ENCODE assay signal across 8 cellular contexts in genomic region chr5:31531543-31531887, GRCh38. TPM values are rescaled to one million over a fixed set of nuclear protein-coding genes. Genes with fewer than 3 reads are reported as not detected.
DNase-seq lines count a peak whose midpoint lies in the region; ATAC-seq and TF ChIP-seq lines count a peak whose summit lies in the region.

No MANE protein-coding gene starts in this region.

- H3K36me3 Mint-ChIP-seq in T-helper 2 cell treated with Interferon-gamma antibody and Interleukin-4, amounts not matched to agents 5 μg/mL and 100 μg/mL, for 36 hours (ENCODE audit: low read depth), result peaks cover 59% of the 10 kb centered on the region

- H3K27me3 ChIP-seq in mononuclear cell (ENCODE audit: insufficient read depth, low read length) (no peaks in the 10 kb centered on the region), thyroid gland (no peaks in the 10 kb centered on the region)

- H3K27ac ChIP-seq in thyroid gland, result no peak overlapping the region

- H3K4me1 Mint-ChIP-seq in T-helper 2 cell treated with Interferon-gamma antibody and Interleukin-4, amounts not matched to agents 5 μg/mL and 100 μg/mL, for 36 hours (ENCODE audit: low read depth), result peaks cover 35% of the 10 kb centered on the region

- DNase-seq in GM03348 (ENCODE audit: low spot score) (peak; percentile 65), thyroid gland (peak; percentile 13 to 30), T1000 (lab: John Stamatoyannopoulos, UW) (no peak)
- peak; percentile 24 for DNase-seq in T-helper 2 cell treated with Interferon-gamma antibody and Interleukin-4, amounts not matched to agents 5 μg/mL and 100 μg/mL, for 36 hours (ENCODE audit: low spot score)
- peak; percentile 12 for DNase-seq in effector CD4-positive, alpha-beta T cell

- WGBS in thyroid gland, 2 donors, result 1% methylated on average over 13 of the region's 13 CpGs

- H3K27ac Mint-ChIP-seq in T-helper 2 cell treated with Interferon-gamma antibody and Interleukin-4, amounts not matched to agents 5 μg/mL and 100 μg/mL, for 36 hours, result peak overlapping the region; percentile 85

- H3K4me1 ChIP-seq in mononuclear cell (ENCODE audit: insufficient read depth, low read length) (peaks cover 33% of the 10 kb centered on the region), thyroid gland (peaks cover 17 to 19% of the 10 kb centered on the region in 2 donors)

- ATAC-seq in GM21381 (IDR thresholded peaks at IDR 0.05; ENCODE audit: unreplicated experiment) (peak; percentile 24), HG03565 (IDR thresholded peaks at IDR 0.05; ENCODE audit: unreplicated experiment) (peak; percentile 20)

- H3K9me3 ChIP-seq in mononuclear cell (ENCODE audit: low read depth, low read length) (no peaks in the 10 kb centered on the region), thyroid gland (no peaks in the 10 kb centered on the region)

- peak overlapping the region; percentile 79 for H3K4me3 ChIP-seq in mononuclear cell (ENCODE audit: low read length)
- peak overlapping the region; percentile 60 to 71 (median 63) for H3K4me3 ChIP-seq in thyroid gland (replicated peaks in 1 of 3)

- H3K36me3 ChIP-seq in thyroid gland, result peaks cover 27 to 32% of the 10 kb centered on the region in 2 donors

- no peak for TF ChIP-seq CTCF in thyroid gland (IDR thresholded peaks at IDR 0.05)

- H3K4me3 Mint-ChIP-seq in T-helper 2 cell treated with Interferon-gamma antibody and Interleukin-4, amounts not matched to agents 5 μg/mL and 100 μg/mL, for 36 hours, result peak overlapping the region; percentile 94

- H3K27me3 Mint-ChIP-seq in T-helper 2 cell treated with Interferon-gamma antibody and Interleukin-4, amounts not matched to agents 5 μg/mL and 100 μg/mL, for 36 hours (ENCODE audit: low read depth), result no peaks in the 10 kb centered on the region

- intact Hi-C loops in thyroid gland (cut with DNase I), result no loop called here

- TF ChIP-seq POLR2A in thyroid gland (IDR thresholded peaks at IDR 0.05), result no peak

- H3K9me3 Mint-ChIP-seq in T-helper 2 cell treated with Interferon-gamma antibody and Interleukin-4, amounts not matched to agents 5 μg/mL and 100 μg/mL, for 36 hours, result no peaks in the 10 kb centered on the region

RNA-seq across cellular contexts. Expression of gene DROSHA, which starts 0.4 kb away (rescaled TPM):
- 13.2 TPM for total RNA-seq in mononuclear cell
- total RNA-seq in thyroid gland, result 10 to 100 TPM; 45.6 to 52.3 (median 46.2) TPM

RNA-seq across cellular contexts. Expression of gene C5orf22, which starts 0.6 kb away (rescaled TPM):
- total RNA-seq in mononuclear cell (19.7 TPM), thyroid gland (10 to 100 TPM; 13.8 to 25.6 (median 19.3) TPM)
